ENCODE assay signal across 8 cellular contexts in genomic region chr17:27793168-27793905, GRCh38. TPM values are rescaled to one million over a fixed set of nuclear protein-coding genes. Genes with fewer than 3 reads are reported as not detected.
A peak's percentile ranks its signal among the peaks of the same experiment; 100 is the strongest.
DNase-seq lines count a peak whose midpoint lies in the region; ATAC-seq and TF ChIP-seq lines count a peak whose summit lies in the region.

No MANE protein-coding gene starts in this region.

- no peaks in the 10 kb centered on the region for H3K36me3 Mint-ChIP-seq in mesothelial cell of epicardium

- no peaks in the 10 kb centered on the region for H3K36me3 ChIP-seq in HUES6 (ENCODE audit: control insufficient read depth, insufficient read depth, low read length)

- H3K9ac ChIP-seq in HUES6 (ENCODE audit: low read length) = no peak overlapping the region

- H3K27ac ChIP-seq in AG04450 (ENCODE audit: low read depth, low read length) (no peak overlapping the region), HUES6 (ENCODE audit: low read depth, low read length) (no peak overlapping the region), coronary artery (no peak overlapping the region)

- ATAC-seq in HG02870 (IDR thresholded peaks at IDR 0.05; ENCODE audit: unreplicated experiment) = no peak
- no peak for ATAC-seq in HG03159 (IDR thresholded peaks at IDR 0.05; ENCODE audit: unreplicated experiment)

- CTCF ChIA-PET in AG04450 (lab: Charles Lee) = interaction anchor here (1.2 to 4.9 kb wide), 2 partner anchors 12 to 87 kb away, joined by 3 to 30 read pairs; no protein-coding TSS in a partner anchor

- POLR2A ChIA-PET in AG04450 (lab: Yijun Ruan, JAX) = no interaction called here

- H3K27ac Mint-ChIP-seq in mesothelial cell of epicardium = no peak overlapping the region

- H3K4me1 ChIP-seq in HUES6 (ENCODE audit: control insufficient read depth, insufficient read depth, low read length) = peaks cover 3% of the 10 kb centered on the region; the same call in 1 of the 2 replicates

- H3K9me3 ChIP-seq in AG04450 (ENCODE audit: control insufficient read depth, insufficient read depth, low read length) (no peaks in the 10 kb centered on the region), HUES6 (ENCODE audit: control insufficient read depth, insufficient read depth, low read depth, low read length) (no peaks in the 10 kb centered on the region)

- H3K9me3 Mint-ChIP-seq in mesothelial cell of epicardium = no peaks in the 10 kb centered on the region

- H3K27me3 ChIP-seq in AG04450 (ENCODE audit: control insufficient read depth, insufficient read depth, low read length) (peaks cover 21% of the 10 kb centered on the region), HUES6 (ENCODE audit: control insufficient read depth, insufficient read depth, low read length) (peaks cover 41% of the 10 kb centered on the region)

- peaks cover 5% of the 10 kb centered on the region for H3K4me1 Mint-ChIP-seq in mesothelial cell of epicardium

- H3K4me3 Mint-ChIP-seq in mesothelial cell of epicardium = peak overlapping the region; percentile 22

- no peak for TF ChIP-seq CTCF in AG04450 (IDR thresholded peaks at IDR 0.05; ENCODE audit: low read depth, low read length)
- no peak for TF ChIP-seq CTCF in coronary artery (IDR thresholded peaks at IDR 0.05)
- TF ChIP-seq CTCF in mesothelial cell of epicardium (IDR thresholded peaks at IDR 0.05; ENCODE audit: unreplicated experiment) = no peak

- peaks cover 77% of the 10 kb centered on the region for H3K27me3 Mint-ChIP-seq in mesothelial cell of epicardium (ENCODE audit: low read depth)

- DNase-seq in AG04450 (ENCODE audit: low read depth, low spot score) (no peak), coronary artery (ENCODE audit: low spot score) (no peak), mesothelial cell of epicardium (ENCODE audit: low spot score in 2 of 2, unreplicated experiment in 2 of 2) (peak in 1 of 2 experiments; percentile 48), NCI-H1048 (lab: John Stamatoyannopoulos, UW) (no peak), NCI-H446 treated with DMSO at 0.1 percent for 48 hours (lab: John Stamatoyannopoulos, UW) (no peak)

- 0 out of 2 replicates have a peak overlapping the region, but pooled peaks have one; percentile 14 for H3K4me3 ChIP-seq in AG04450 (ENCODE audit: low read depth, low read length)
- peak overlapping the region; percentile 46 for H3K4me3 ChIP-seq in HUES6 (ENCODE audit: low read depth, low read length)
- H3K4me3 ChIP-seq in coronary artery = peak overlapping the region; percentile 63

RNA-seq across cellular contexts. Expression of gene NOS2, which starts 7.0 kb away (rescaled TPM):
- polyA plus RNA-seq in AG04450 (2011; rRNA removed) = not detected in 2 replicates
- polyA minus RNA-seq in AG04450 (2011; rRNA and poly(A)+ RNA removed) = not detected in 2 replicates
- 0.18 to 0.24 TPM (median 0.20 TPM) in 3 replicates for total RNA-seq in mesothelial cell of epicardium
